In genomic region chr4:78936989-78937388, GRCh38 we compare ENCODE assay signal across 27 cellular contexts. TPM values are rescaled to one million over a fixed set of nuclear protein-coding genes. Genes with fewer than 3 reads are reported as not detected.
DNase-seq lines count a peak whose midpoint lies in the region; ATAC-seq, FAIRE-seq and TF ChIP-seq lines count a peak whose summit lies in the region.
"Had no signal": no experiment of that assay in that cellular context is flagged by ENCODE, and none has a peak within 500 bp of the region (broad histone marks: within the 10 kb centered on the region; RNA-seq: fewer than 3 reads in every experiment).

No MANE protein-coding gene starts in this region.

- H3K79me2 ChIP-seq in trophoblast cell (ENCODE audit: control insufficient read depth, insufficient read depth, low read length, poor library complexity) (peaks cover 5% of the 10 kb centered on the region), HepG2 (ENCODE audit: insufficient read depth, low read length) (no peaks in the 10 kb centered on the region)

- H3K4me3 ChIP-seq in HAP-1 (no peak overlapping the region), iPS-15b (ENCODE audit: low read depth, low read length) (peak overlapping the region; percentile 93), trophoblast cell (ENCODE audit: low read depth, low read length) (no peak overlapping the region), HepG2 (replicated peaks in 1 of 3; ENCODE audit: insufficient read depth in 1 of 3, low read depth in 2 of 3, low read length in 3 of 3) (no peak overlapping the region)
- H3K4me3 ChIP-seq: sigmoid colon, tibial nerve had no signal

- H2BK5ac ChIP-seq in trophoblast cell (ENCODE audit: low read depth, low read length, poor library complexity), result no peak overlapping the region

- peak overlapping the region; percentile 4 for H3K27ac ChIP-seq in trophoblast cell (ENCODE audit: low read depth, low read length)
- no peak overlapping the region for H3K27ac ChIP-seq in HepG2 (ENCODE audit: extremely low read length, insufficient read depth, low read length)
- H3K27ac ChIP-seq: brain microvascular endothelial cell, C4-2B, gastrocnemius medialis, KMS-11 had no signal

- H3K9me3 Mint-ChIP-seq in T-cell, result no peaks in the 10 kb centered on the region
- no peaks in the 10 kb centered on the region for H3K9me3 Mint-ChIP-seq in stimulated activated memory B cell treated with anti-CD40 and anti-IgM and Interleukin-4, amounts not matched to agents 10 μg/mL and 1 μg/mL and 100 μg/mL, for 72 hours
- H3K9me3 Mint-ChIP-seq: activated CD8-positive, alpha-beta T cell treated with anti-CD3 and anti-CD28 coated beads for 36 hours; immature natural killer cell had no signal

- H2AK5ac ChIP-seq in trophoblast cell (ENCODE audit: low read length), result no peak overlapping the region

- H3K14ac ChIP-seq in trophoblast cell (ENCODE audit: low read length), result no peak overlapping the region

- no peak for ATAC-seq in T-cell (replicated peaks in 1 of 4)
- ATAC-seq in stimulated activated memory B cell treated with anti-CD40 and anti-IgM and Interleukin-4, amounts not matched to agents 10 μg/mL and 1 μg/mL and 100 μg/mL, for 72 hours, result no peak
- no peak for ATAC-seq in HepG2
- ATAC-seq: activated CD8-positive, alpha-beta T cell treated with anti-CD3 and anti-CD28 coated beads for 36 hours; gastrocnemius medialis; left cardiac atrium; Right ventricle myocardium inferior; SK-N-SH treated with all-trans-retinoic acid at 6 μM for 48 hours had no signal

- no peak overlapping the region for H4K91ac ChIP-seq in trophoblast cell (ENCODE audit: low read depth, low read length)

- CTCF ChIA-PET in T-cell (lab: Charles Lee) (no interaction called here), HepG2 (lab: Yijun Ruan, JAX; ENCODE audit: low intra/inter-chr PET ratio, low total read pairs) (no interaction called here)

- H3K36me3 ChIP-seq in HAP-1 (replicated peaks) (no peaks in the 10 kb centered on the region), iPS-15b (ENCODE audit: control insufficient read depth, insufficient read depth, low read length) (no peaks in the 10 kb centered on the region), trophoblast cell (ENCODE audit: control insufficient read depth in 1 of 2, insufficient read depth in 2 of 2, low read length in 2 of 2) (no peaks in the 10 kb centered on the region), HepG2 (replicated peaks in 1 of 2; ENCODE audit: control insufficient read depth in 1 of 2, insufficient read depth in 2 of 2, low read length in 2 of 2) (no peaks in the 10 kb centered on the region)
- H3K36me3 ChIP-seq: brain microvascular endothelial cell, tibial nerve had no signal

- H4K8ac ChIP-seq in trophoblast cell (ENCODE audit: low read depth, low read length), result no peak overlapping the region

- H3K27me3 Mint-ChIP-seq in T-cell, result no peaks in the 10 kb centered on the region
- no peaks in the 10 kb centered on the region for H3K27me3 Mint-ChIP-seq in stimulated activated memory B cell treated with anti-CD40 and anti-IgM and Interleukin-4, amounts not matched to agents 10 μg/mL and 1 μg/mL and 100 μg/mL, for 72 hours

- H2AFZ ChIP-seq in trophoblast cell (ENCODE audit: insufficient read depth, low read length, poor library complexity) (no peak overlapping the region), HepG2 (ENCODE audit: low read length) (no peak overlapping the region)

- H3K9me3 ChIP-seq in HAP-1, result no peaks in the 10 kb centered on the region
- H3K9me3 ChIP-seq in iPS-15b (ENCODE audit: control insufficient read depth, insufficient read depth, low read length), result no peaks in the 10 kb centered on the region
- H3K9me3 ChIP-seq in trophoblast cell (ENCODE audit: insufficient read depth, low read depth, low read length), result no peaks in the 10 kb centered on the region
- no peaks in the 10 kb centered on the region for H3K9me3 ChIP-seq in HepG2 (ENCODE audit: low read length)
- H3K9me3 ChIP-seq: gastrocnemius medialis, sigmoid colon, tibial nerve had no signal

- no peak for FAIRE-seq in HepG2 (lab: Jason Lieb, UNC)

- H3K36me3 Mint-ChIP-seq in T-cell, result peaks cover 13% of the 10 kb centered on the region
- peaks cover 18% of the 10 kb centered on the region for H3K36me3 Mint-ChIP-seq in stimulated activated memory B cell treated with anti-CD40 and anti-IgM and Interleukin-4, amounts not matched to agents 10 μg/mL and 1 μg/mL and 100 μg/mL, for 72 hours

- H3K4me2 ChIP-seq in trophoblast cell (ENCODE audit: low read length) (no peak overlapping the region), HepG2 (ENCODE audit: low read depth, low read length) (no peak overlapping the region)
- H3K4me2 ChIP-seq: KMS-11 had no signal

- H3K23ac ChIP-seq in trophoblast cell (ENCODE audit: low read length), result no peak overlapping the region

- no peak for TF ChIP-seq RAD21 in HepG2 (CRISPR knock-in tag; IDR thresholded peaks at IDR 0.05)

- peak; percentile 66 to 89 for DNase-seq in HAP-1 (ENCODE audit: low spot score in 2 of 2)
- DNase-seq in T-cell, result no peak
- DNase-seq in trophoblast cell, result peak in 1 of 2 donors; percentile 29
- no peak for DNase-seq in HepG2 (ENCODE audit: low spot score)
- no peak for DNase-seq in activated CD4-positive, alpha-beta T cell treated with anti-CD3 and anti-CD28 coated beads for 48 hours
- DNase-seq: activated CD4-positive, alpha-beta T cell treated with anti-CD3 and anti-CD28 coated beads for 1 hour; activated CD8-positive, alpha-beta T cell treated with anti-CD3 and anti-CD28 coated beads for 36 hours; activated naive CD4-positive, alpha-beta T cell treated with anti-CD3 and anti-CD28 coated beads, Interleukin-2, amount 50 U/mL, for 16 hours; amniotic stem cell; brain microvascular endothelial cell; Calu3; gastrocnemius medialis; GOT3; immature natural killer cell; left cardiac atrium; NCI-H1417 treated with DMSO at 0.1 percent for 48 hours; NCI-H226; sigmoid colon; stimulated activated CD4-positive, alpha-beta T cell treated with anti-CD3 and anti-CD28 coated beads, Interleukin-12 subunit alpha, Interleukin-12 subunit beta, amount 100 ng/mL, for 4 hours; stimulated activated CD4-positive, alpha-beta T cell treated with anti-CD3 and anti-CD28 coated beads, Interleukin-2, amount 100 ng/mL, for 48 hours had no signal

- WGBS in trophoblast cell (ENCODE audit: extremely low coverage, insufficient coverage, insufficient read length), result no CpG with 5 or more reads among the region's 4 CpGs
- WGBS in HepG2 (ENCODE audit: low lambda C conversion rate), result 82% methylated on average over 4 of the region's 4 CpGs

- peak overlapping the region in 2 of 3 donors; percentile 1 to 35 for H3K4me3 Mint-ChIP-seq in T-cell
- H3K4me3 Mint-ChIP-seq in stimulated activated memory B cell treated with anti-CD40 and anti-IgM and Interleukin-4, amounts not matched to agents 10 μg/mL and 1 μg/mL and 100 μg/mL, for 72 hours, result no peak overlapping the region

- no peak overlapping the region for H3K27ac Mint-ChIP-seq in T-cell
- H3K27ac Mint-ChIP-seq in stimulated activated memory B cell treated with anti-CD40 and anti-IgM and Interleukin-4, amounts not matched to agents 10 μg/mL and 1 μg/mL and 100 μg/mL, for 72 hours, result no peak overlapping the region
- H3K27ac Mint-ChIP-seq: activated CD8-positive, alpha-beta T cell treated with anti-CD3 and anti-CD28 coated beads for 36 hours; immature natural killer cell had no signal

- POLR2A ChIA-PET in T-cell (lab: Charles Lee) (no interaction called here), HepG2 (lab: Yijun Ruan, JAX) (no interaction called here)

- H3K4ac ChIP-seq in trophoblast cell (ENCODE audit: low read depth, low read length), result no peak overlapping the region

- intact Hi-C loops in HepG2 (cut with micrococcal nuclease; ENCODE audit: unreplicated experiment), result no loop called here

- no peak overlapping the region for H2BK12ac ChIP-seq in trophoblast cell (ENCODE audit: low read length)

- H3K4me1 ChIP-seq in HAP-1 (peaks cover 22% of the 10 kb centered on the region), iPS-15b (ENCODE audit: control insufficient read depth, insufficient read depth, low read length) (peaks cover 25% of the 10 kb centered on the region), trophoblast cell (ENCODE audit: control insufficient read depth in 1 of 2, insufficient read depth in 2 of 2, low read length in 2 of 2) (peaks cover 4 to 9% of the 10 kb centered on the region in 2 experiments), HepG2 (ENCODE audit: insufficient read depth, low read length) (peaks cover 45% of the 10 kb centered on the region)

- H3K4me1 Mint-ChIP-seq in T-cell, result peaks cover 42 to 58% (median 42%) of the 10 kb centered on the region in 3 donors
- peaks cover 26% of the 10 kb centered on the region for H3K4me1 Mint-ChIP-seq in stimulated activated memory B cell treated with anti-CD40 and anti-IgM and Interleukin-4, amounts not matched to agents 10 μg/mL and 1 μg/mL and 100 μg/mL, for 72 hours

- no peak overlapping the region for H2BK120ac ChIP-seq in trophoblast cell (ENCODE audit: insufficient read depth, low read length, poor library complexity)

- in situ Hi-C loops in HAP-1 (cut with MboI; ENCODE audit: low sequenced_read_pairs) (loop anchor here (25.0 kb wide), 2 partner anchors 1250 to 1400 kb away; partner anchors contain the start of genes CFAP299 and PRDM8), HepG2 (cut with HindIII; ENCODE audit: extremely low pct_ligation_motif_present, low pct_unique_long_range_greater_than_20kb) (no loop called here)

- TF ChIP-seq CTCF in HepG2 (CRISPR knock-in tag; IDR thresholded peaks at IDR 0.05), result no peak

- no peak for TF ChIP-seq POLR2A in HepG2 (IDR thresholded peaks at IDR 0.05; ENCODE audit: insufficient read depth in 1 of 2, low read depth in 2 of 2, low read length in 2 of 2)

- BruUV-seq in HepG2 (replicated peaks; lab: Mats Ljungman, UMichigan), result no TSS peak

- no peak overlapping the region for H3K18ac ChIP-seq in trophoblast cell (ENCODE audit: low read length)

- H4K20me1 ChIP-seq in HepG2 (ENCODE audit: insufficient read depth, low read length), result no peaks in the 10 kb centered on the region

- peaks cover 5% of the 10 kb centered on the region for H3K79me1 ChIP-seq in trophoblast cell (ENCODE audit: low read length)

- H3K27me3 ChIP-seq in HAP-1 (ENCODE audit: low read depth), result no peaks in the 10 kb centered on the region
- peaks cover 9% of the 10 kb centered on the region for H3K27me3 ChIP-seq in iPS-15b (ENCODE audit: control insufficient read depth, insufficient read depth, low read length)
- no peaks in the 10 kb centered on the region for H3K27me3 ChIP-seq in trophoblast cell (ENCODE audit: insufficient read depth, low read length)
- peaks cover 0 to 12% of the 10 kb centered on the region in 2 experiments; a peak in 2 of 5 replicates for H3K27me3 ChIP-seq in HepG2 (ENCODE audit: control insufficient read depth in 1 of 2, insufficient read depth in 2 of 2, low read length in 2 of 2)
- H3K27me3 ChIP-seq: brain microvascular endothelial cell, gastrocnemius medialis, sigmoid colon, tibial nerve had no signal

- no peak for TF ChIP-seq EP300 in HepG2 (IDR thresholded peaks at IDR 0.05; ENCODE audit: low read depth in 2 of 2, low read length in 2 of 2)
- TF ChIP-seq EP300 in HepG2 (CRISPR knock-in tag; IDR thresholded peaks at IDR 0.05; ENCODE audit: borderline replicate concordance), result no peak

- H4K12ac ChIP-seq in trophoblast cell (ENCODE audit: low read depth, low read length), result no peak overlapping the region

- peak overlapping the region; percentile 20 for H3K9ac ChIP-seq in iPS-15b (ENCODE audit: low read depth, low read length)
- H3K9ac ChIP-seq in trophoblast cell (ENCODE audit: low read length), result no peak overlapping the region
- no peak overlapping the region for H3K9ac ChIP-seq in HepG2 (ENCODE audit: insufficient read depth, low read depth, low read length)
- H3K9ac ChIP-seq: KMS-11 had no signal

RNA-seq across cellular contexts. Expression of gene PAQR3, which starts 2.2 kb away (rescaled TPM):
- total RNA-seq in T-cell, result 10 to 100 TPM in 4 of 5 donors, 1 to 10 TPM in 1; 8.7 to 26.6 (median 11.2) TPM
- polyA plus RNA-seq in trophoblast cell (2013), result 18.3 and 18.9 TPM in 2 replicates
- total RNA-seq in HepG2 (2016; rRNA removed; fragmentation: Illumina TruSeq; extraction: Trizol), result 9.3 and 9.9 TPM in 2 replicates
- total RNA-seq in HepG2 (2016; cell fraction: cytosol; rRNA removed; fragmentation: Illumina TruSeq; extraction: Trizol; ENCODE audit: low read depth), result 2.2 and 3.3 TPM in 2 replicates
- total RNA-seq in HepG2 (2016; cell fraction: insoluble cytoplasmic fraction; rRNA removed; fragmentation: Illumina TruSeq; extraction: Trizol), result 9.7 and 12.2 TPM in 2 replicates
- 11.6 and 11.7 TPM in 2 replicates for total RNA-seq in HepG2 (2016; cell fraction: membrane; rRNA removed; fragmentation: Illumina TruSeq; extraction: Trizol)
- 11.1 and 12.1 TPM in 2 replicates for total RNA-seq in HepG2 (2016; cell fraction: nucleus; rRNA removed; fragmentation: Illumina TruSeq; extraction: Trizol)
- polyA plus RNA-seq in HepG2 (2011; rRNA removed), result 12.1 and 13.6 TPM in 2 replicates
- polyA plus RNA-seq in HepG2 (2011; cell fraction: cytosol; rRNA removed), result 6.5 and 10.8 TPM in 2 replicates
- 10.4 and 10.5 TPM in 2 replicates for polyA plus RNA-seq in HepG2 (2011; cell fraction: nucleus; rRNA removed)
- 8.1 TPM in 2 replicates for polyA plus RNA-seq in HepG2 (2012)
- 2.2 and 2.8 TPM in 2 replicates for polyA plus RNA-seq in HepG2 (2016; cell fraction: cytosol; fragmentation: Illumina TruSeq; extraction: Trizol; ENCODE audit: low read depth)
- polyA plus RNA-seq in HepG2 (2016; cell fraction: insoluble cytoplasmic fraction; fragmentation: Illumina TruSeq; extraction: Trizol; ENCODE audit: low read depth), result 11.3 and 11.5 TPM in 2 replicates
- polyA plus RNA-seq in HepG2 (2016; cell fraction: membrane; fragmentation: Illumina TruSeq; extraction: Trizol; ENCODE audit: low read depth), result 8.0 and 9.2 TPM in 2 replicates
- polyA plus RNA-seq in HepG2 (2016; cell fraction: nucleus; fragmentation: Illumina TruSeq; extraction: Trizol; ENCODE audit: insufficient read depth, low read depth), result 11.4 and 12.5 TPM in 2 replicates
- polyA minus RNA-seq in HepG2 (2011; rRNA and poly(A)+ RNA removed; ENCODE audit: low replicate concordance), result 22.4 and 24.2 TPM in 2 replicates
- polyA minus RNA-seq in HepG2 (2011; cell fraction: cytosol; rRNA and poly(A)+ RNA removed), result 13.6 and 13.8 TPM in 2 replicates
- polyA minus RNA-seq in HepG2 (2011; cell fraction: nucleus; rRNA and poly(A)+ RNA removed), result 33.2 and 36.2 TPM in 2 replicates

Comparison
In these comparisons a context has a peak if more than half of its experiments do, and no peak if none do; other contexts are left out.
1. DNase-seq: peak in HAP-1 (2 of 2); none in T-cell (0 of 34), HepG2 (single experiment) and activated CD4-positive, alpha-beta T cell treated with anti-CD3 and anti-CD28 coated beads for 48 hours (single experiment).